In the genomic region with DNA sequence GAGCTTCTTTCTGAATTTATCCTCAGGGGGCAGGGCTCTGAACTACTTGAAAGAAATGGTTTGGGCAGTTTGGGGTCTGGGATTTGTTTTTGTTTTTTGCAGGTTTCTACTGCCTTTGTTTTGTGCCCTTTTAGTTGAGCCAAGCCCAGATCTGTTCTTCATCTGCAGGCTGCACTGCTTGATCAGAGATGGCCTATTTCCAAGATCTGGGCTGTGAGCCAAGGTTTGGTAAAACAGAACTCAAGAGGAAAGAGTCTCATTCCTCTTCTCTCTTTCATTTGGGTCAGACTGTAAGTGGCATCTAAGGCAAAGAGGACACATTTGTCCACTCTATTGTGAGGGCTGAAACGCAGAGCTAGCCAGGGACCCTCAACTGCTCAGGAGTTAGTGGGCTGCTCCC, we compare ENCODE assay signal across 9 cellular contexts.
DNase-seq lines count a peak whose midpoint lies in the region; ATAC-seq, FAIRE-seq and TF ChIP-seq lines count a peak whose summit lies in the region.
"Had no signal": no experiment of that assay in that cellular context is flagged by ENCODE, and none has a peak within 500 bp of the region (broad histone marks: within the 10 kb centered on the region; RNA-seq: fewer than 3 reads in every experiment).

No MANE protein-coding gene starts in this region.

- H3K36me3 ChIP-seq in small intestine (ENCODE audit: control insufficient read depth in 2 of 2, insufficient read depth in 2 of 2, low read length in 2 of 2): no peaks in the 10 kb centered on the region

- no peak for TF ChIP-seq CTCF in HFFc6 (IDR thresholded peaks at IDR 0.05)
- no peak for TF ChIP-seq CTCF in astrocyte of the spinal cord (IDR thresholded peaks at IDR 0.05; ENCODE audit: low read depth, low read length)

- FAIRE-seq in small intestine (lab: Jason Lieb, UNC) (no peak), GM12892 (lab: Jason Lieb, UNC) (no peak)

- H3K27me3 Mint-ChIP-seq in HFFc6 (ENCODE audit: insufficient read depth): peaks cover 16% of the 10 kb centered on the region

- no peak overlapping the region for H3K4me3 ChIP-seq in astrocyte of the spinal cord (ENCODE audit: low read depth, low read length)
- H3K4me3 ChIP-seq in small intestine (ENCODE audit: low read depth in 1 of 2, low read length in 2 of 2): no peak overlapping the region

- H3K27ac Mint-ChIP-seq in HFFc6: no peak overlapping the region
- no peak overlapping the region for H3K27ac Mint-ChIP-seq in stimulated activated effector memory CD8-positive, alpha-beta T cell treated with anti-CD3 and anti-CD28 coated beads, Interleukin-12 subunit alpha, Interleukin-12 subunit beta, amount 100 ng/mL, for 72 hours
- H3K27ac Mint-ChIP-seq: T-helper 1 cell treated with Interleukin-12 subunit alpha and Interleukin-12 subunit beta and Interleukin-4 antibody, amounts not matched to agents 30 μg/mL and 1 μg/mL, for 36 hours had no signal

- no peak overlapping the region for H3K4me3 Mint-ChIP-seq in HFFc6
- no peak overlapping the region for H3K4me3 Mint-ChIP-seq in stimulated activated effector memory CD8-positive, alpha-beta T cell treated with anti-CD3 and anti-CD28 coated beads, Interleukin-12 subunit alpha, Interleukin-12 subunit beta, amount 100 ng/mL, for 72 hours
- H3K4me3 Mint-ChIP-seq: T-helper 1 cell treated with Interleukin-12 subunit alpha and Interleukin-12 subunit beta and Interleukin-4 antibody, amounts not matched to agents 30 μg/mL and 1 μg/mL, for 36 hours had no signal

- no peaks in the 10 kb centered on the region for H3K36me3 Mint-ChIP-seq in HFFc6 (ENCODE audit: low read depth)
- no peaks in the 10 kb centered on the region for H3K36me3 Mint-ChIP-seq in stimulated activated effector memory CD8-positive, alpha-beta T cell treated with anti-CD3 and anti-CD28 coated beads, Interleukin-12 subunit alpha, Interleukin-12 subunit beta, amount 100 ng/mL, for 72 hours

- TF ChIP-seq POLR2A in GM12892 (IDR thresholded peaks at IDR 0.05; ENCODE audit: low read depth, low read length): no peak

- ATAC-seq in stimulated activated effector memory CD8-positive, alpha-beta T cell treated with anti-CD3 and anti-CD28 coated beads, Interleukin-12 subunit alpha, Interleukin-12 subunit beta, amount 100 ng/mL, for 72 hours: no peak

- no peaks in the 10 kb centered on the region for H3K4me1 ChIP-seq in small intestine (ENCODE audit: control insufficient read depth in 2 of 2, insufficient read depth in 1 of 2, low read depth in 1 of 2, low read length in 1 of 2)

- peaks cover 16% of the 10 kb centered on the region for H3K4me1 Mint-ChIP-seq in HFFc6 (ENCODE audit: low read depth)
- H3K4me1 Mint-ChIP-seq in stimulated activated effector memory CD8-positive, alpha-beta T cell treated with anti-CD3 and anti-CD28 coated beads, Interleukin-12 subunit alpha, Interleukin-12 subunit beta, amount 100 ng/mL, for 72 hours: no peaks in the 10 kb centered on the region

- H3K9me3 Mint-ChIP-seq in HFFc6: no peaks in the 10 kb centered on the region
- peaks cover 11% of the 10 kb centered on the region for H3K9me3 Mint-ChIP-seq in stimulated activated effector memory CD8-positive, alpha-beta T cell treated with anti-CD3 and anti-CD28 coated beads, Interleukin-12 subunit alpha, Interleukin-12 subunit beta, amount 100 ng/mL, for 72 hours

- no peak overlapping the region for H3K27ac ChIP-seq in small intestine (ENCODE audit: low read depth in 1 of 2, low read length in 1 of 2)

- DNase-seq in HFFc6 (peak; percentile 49), astrocyte of the spinal cord (ENCODE audit: low read depth, low spot score) (peak; percentile 51), hippocampal formation (lab: John Stamatoyannopoulos, UW) (peak; percentile 57 to 59), small intestine (peak; percentile 0), GM12892 (ENCODE audit: insufficient read length) (no peak), NCI-H187 (lab: John Stamatoyannopoulos, UW) (no peak), T-helper 9 cell (no peak)
- no peak for DNase-seq in stimulated activated effector memory CD8-positive, alpha-beta T cell treated with anti-CD3 and anti-CD28 coated beads, Interleukin-12 subunit alpha, Interleukin-12 subunit beta, amount 100 ng/mL, for 72 hours (ENCODE audit: low spot score in 2 of 2)

- no peaks in the 10 kb centered on the region for H3K27me3 ChIP-seq in small intestine (ENCODE audit: control insufficient read depth in 2 of 2, insufficient read depth in 2 of 2, low read length in 2 of 2)

- H3K9me3 ChIP-seq in small intestine (ENCODE audit: control insufficient read depth, low read depth): no peaks in the 10 kb centered on the region

- WGBS in small intestine, 3 donors: 33 to 65% (median 36%) methylated on average over 1 of the region's 1 CpG

- in situ Hi-C loops in astrocyte of the spinal cord (cut with HindIII; ENCODE audit: low sequenced_read_pairs): no loop called here

Comparison
In these comparisons a context has a peak if more than half of its experiments do, and no peak if none do; other contexts are left out.
1. DNase-seq: peak in HFFc6 (single experiment), astrocyte of the spinal cord (single experiment), hippocampal formation (2 of 2) and small intestine (single experiment); none in GM12892 (single experiment), NCI-H187 (0 of 2), T-helper 9 cell (single experiment) and stimulated activated effector memory CD8-positive, alpha-beta T cell treated with anti-CD3 and anti-CD28 coated beads, Interleukin-12 subunit alpha, Interleukin-12 subunit beta, amount 100 ng/mL, for 72 hours (0 of 2).